ENCODE assay signal across 8 cellular contexts in the genomic region with DNA sequence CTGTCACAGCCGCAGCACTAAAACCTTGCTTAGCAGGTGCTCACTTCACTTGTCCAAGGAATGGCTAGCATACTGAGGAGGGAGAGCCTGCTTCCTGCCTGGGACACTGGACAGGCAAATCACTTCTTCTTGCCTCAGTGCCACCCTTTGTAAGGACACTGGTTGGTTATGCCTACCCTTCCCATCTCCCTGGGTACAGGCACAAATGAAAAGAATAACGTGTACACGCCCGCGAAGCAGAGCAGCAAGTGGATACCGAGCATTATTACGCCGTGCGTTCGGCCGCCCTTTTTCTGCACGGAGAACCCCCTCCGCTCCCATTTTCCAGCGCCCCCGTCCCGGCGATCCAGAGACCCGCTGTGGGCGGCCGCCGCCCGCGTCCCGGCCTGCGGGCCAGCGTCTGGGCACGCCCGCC. TPM values are rescaled to one million over a fixed set of nuclear protein-coding genes. Genes with fewer than 3 reads are reported as not detected.
DNase-seq lines count a peak whose midpoint lies in the region; ATAC-seq and TF ChIP-seq lines count a peak whose summit lies in the region.

No MANE protein-coding gene starts in this region.

- peak overlapping the region; percentile 88 for H3K4me3 Mint-ChIP-seq in WTC11

- H3K79me2 ChIP-seq in osteoblast (ENCODE audit: insufficient read depth, low read length), result peaks cover 31% of the 10 kb centered on the region

- POLR2A ChIA-PET in WTC11 (lab: Charles Lee), result no interaction called here

- no peak overlapping the region for H3K27ac ChIP-seq in osteoblast (ENCODE audit: low read depth, low read length)

- H3K27me3 Mint-ChIP-seq in WTC11 (ENCODE audit: low read depth), result peaks cover 20% of the 10 kb centered on the region

- H3K27me3 ChIP-seq in GM06990 (replicated peaks; ENCODE audit: control insufficient read depth, insufficient read depth, low read length) (no peaks in the 10 kb centered on the region), osteoblast (ENCODE audit: insufficient read depth, low read length) (no peaks in the 10 kb centered on the region)

- CTCF ChIA-PET in WTC11 (lab: Charles Lee), result interaction anchor here (0.8 to 1.0 kb wide), 2 partner anchors 23 to 76 kb away, joined by 3 to 4 read pairs; no protein-coding TSS in a partner anchor

- H3K4me1 ChIP-seq in osteoblast (ENCODE audit: insufficient read depth, low read length), result peaks cover 21% of the 10 kb centered on the region

- H3K9me3 ChIP-seq in osteoblast (ENCODE audit: low read depth, low read length), result no peaks in the 10 kb centered on the region

- H3K27ac Mint-ChIP-seq in WTC11, result peak overlapping the region; percentile 36; the same call in 1 of the 2 replicates

- H3K4me3 ChIP-seq in GM06990 (replicated peaks; ENCODE audit: low read depth, low read length) (peak overlapping the region; percentile 83), foreskin fibroblast (ENCODE audit: low read depth in 1 of 2, low read length in 2 of 2) (peak overlapping the region; percentile 82 to 85), osteoblast (ENCODE audit: insufficient read depth, low read length) (peak overlapping the region; percentile 88)

- no peaks in the 10 kb centered on the region for H3K36me3 ChIP-seq in GM06990 (ENCODE audit: control insufficient read depth, insufficient read depth, low read length)
- H3K36me3 ChIP-seq in osteoblast (ENCODE audit: insufficient read depth, low read length), result no peaks in the 10 kb centered on the region

- peak overlapping the region; percentile 88 for H3K4me2 ChIP-seq in osteoblast (ENCODE audit: insufficient read depth, low read length)

- H4K20me1 ChIP-seq in osteoblast (ENCODE audit: insufficient read depth, low read length), result no peaks in the 10 kb centered on the region

- H3K4me1 Mint-ChIP-seq in WTC11, result peaks cover 53% of the 10 kb centered on the region

- ATAC-seq in GM19468 (IDR thresholded peaks at IDR 0.05; ENCODE audit: extremely low read depth, unreplicated experiment), result peak; percentile 8
- peak; percentile 26 for ATAC-seq in HG03460 (IDR thresholded peaks at IDR 0.05; ENCODE audit: unreplicated experiment)
- peak; percentile 28 for ATAC-seq in WTC11

- no peaks in the 10 kb centered on the region for H3K9me3 Mint-ChIP-seq in WTC11

- peak overlapping the region; percentile 98 for H2AFZ ChIP-seq in osteoblast (ENCODE audit: low read length)

- H3K36me3 Mint-ChIP-seq in WTC11, result no peaks in the 10 kb centered on the region

- no peak for DNase-seq in GM06990 (ENCODE audit: extremely low read depth, insufficient read length)
- no peak for DNase-seq in WTC11 (ENCODE audit: low spot score)
- DNase-seq in foreskin fibroblast, result no peak
- DNase-seq in osteoblast (ENCODE audit: insufficient read length, low spot score, missing footprints), result no peak
- no peak for DNase-seq in activated gamma-delta T cell treated with Interleukin-2 at 50 U/mL for 16 hours
- no peak for DNase-seq in HK-2 (ENCODE audit: unreplicated experiment)

- TF ChIP-seq CTCF in GM06990 (IDR thresholded peaks at IDR 0.05; ENCODE audit: insufficient read depth, low read length, poor library complexity, severe bottlenecking) (no peak), WTC11 (IDR thresholded peaks at IDR 0.05) (no peak), foreskin fibroblast (IDR thresholded peaks at IDR 0.05; ENCODE audit: low read depth, low read length) (no peak), osteoblast (IDR thresholded peaks at IDR 0.05; ENCODE audit: extremely low read depth, low read depth, low read length) (no peak)

TF ChIP-seq in WTC11, 78 proteins besides CTCF, POLR2A, EP300 and RAD21:
- TF ChIP-seq ZBTB21 (CRISPR knock-in tag; IDR thresholded peaks at IDR 0.05; ENCODE audit: borderline replicate concordance), result no peak
TF ChIP-seq in WTC11: peak in this region for 0.

RNA-seq across cellular contexts. Expression of a gene that starts 0.3 kb away (rescaled TPM):
- total RNA-seq in WTC11 (2021) (9.8 to 12.4 TPM (median 10.8 TPM) in 3 replicates), osteoblast (11.8 and 13.4 TPM in 2 replicates)
